ENCODE assay signal across 16 cellular contexts in genomic region chr19:38211779-38212178, GRCh38. TPM values are rescaled to one million over a fixed set of nuclear protein-coding genes. Genes with fewer than 3 reads are reported as not detected.
"Had no signal": no experiment of that assay in that cellular context is flagged by ENCODE, and none has a peak within 500 bp of the region (broad histone marks: within the 10 kb centered on the region; RNA-seq: fewer than 3 reads in every experiment).

No MANE protein-coding gene starts in this region.

- H3K27ac Mint-ChIP-seq: activated CD8-positive, alpha-beta memory T cell treated with anti-CD3 and anti-CD28 coated beads, Interleukin-2, amount 10 ng/mL, durations not matched to agents 7 days and 5 days; activated naive CD8-positive, alpha-beta T cell; stimulated activated naive CD8-positive, alpha-beta T cell treated with anti-CD3 and anti-CD28 coated beads, Interleukin-15, Interleukin-2, amounts not matched to agents 100 ng/mL and 50 ng/mL, for 24 hours; T-helper 17 cell had no signal

- ATAC-seq: activated CD8-positive, alpha-beta memory T cell treated with anti-CD3 and anti-CD28 coated beads, Interleukin-2, amount 10 ng/mL, durations not matched to agents 7 days and 5 days; activated T-cell treated with anti-CD3 and anti-CD28 coated beads, Interleukin-2, amount 50 U/mL, for 4 hours; heart right ventricle; T-helper 17 cell had no signal

- H3K36me3 Mint-ChIP-seq: activated naive CD8-positive, alpha-beta T cell had no signal

- H3K36me3 ChIP-seq: breast epithelium, ovary, thoracic aorta had no signal

- DNase-seq: activated CD8-positive, alpha-beta memory T cell treated with anti-CD3 and anti-CD28 coated beads, Interleukin-2, amount 10 ng/mL, durations not matched to agents 7 days and 5 days; activated gamma-delta T cell; activated T-cell treated with anti-CD3 and anti-CD28 coated beads, Interleukin-2, amount 50 U/mL, for 4 hours; heart right ventricle; mammary epithelial cell; stimulated activated CD4-positive, alpha-beta T cell treated with anti-CD3 and anti-CD28 coated beads, Interleukin-4, amount 100 ng/mL, for 1 hour; stimulated activated CD8-positive, alpha-beta memory T cell treated with anti-CD3 and anti-CD28 coated beads, Interleukin-4, amount 100 ng/mL, for 48 hours; T-helper 17 cell had no signal

- H3K9me3 Mint-ChIP-seq: activated T-cell treated with anti-CD3 and anti-CD28 coated beads, Interleukin-2, amount 50 U/mL, for 4 hours; nephron; stimulated activated naive CD8-positive, alpha-beta T cell treated with anti-CD3 and anti-CD28 coated beads, Interleukin-15, Interleukin-2, amounts not matched to agents 100 ng/mL and 50 ng/mL, for 24 hours had no signal

- H3K27ac ChIP-seq: ovary had no signal

- H3K27me3 ChIP-seq: ovary had no signal

- H3K9me3 ChIP-seq: breast epithelium, heart right ventricle, ovary, thoracic aorta had no signal

- H3K4me3 ChIP-seq: ovary had no signal

- H3K4me3 Mint-ChIP-seq: activated CD8-positive, alpha-beta memory T cell treated with anti-CD3 and anti-CD28 coated beads, Interleukin-2, amount 10 ng/mL, durations not matched to agents 7 days and 5 days; activated naive CD8-positive, alpha-beta T cell; activated T-cell treated with anti-CD3 and anti-CD28 coated beads, Interleukin-2, amount 50 U/mL, for 4 hours; stimulated activated naive CD8-positive, alpha-beta T cell treated with anti-CD3 and anti-CD28 coated beads, Interleukin-15, Interleukin-2, amounts not matched to agents 100 ng/mL and 50 ng/mL, for 24 hours; T-helper 17 cell had no signal

RNA-seq across cellular contexts. Expression of gene DPF1, which starts 12.2 kb away (rescaled TPM):
- total RNA-seq: breast epithelium, left lobe of liver, T-helper 17 cell had no signal

RNA-seq across cellular contexts. Expression of gene PPP1R14A, which starts 44.4 kb away (rescaled TPM):
- total RNA-seq: activated CD8-positive, alpha-beta memory T cell treated with anti-CD3 and anti-CD28 coated beads, Interleukin-2, amount 10 ng/mL, durations not matched to agents 7 days and 5 days; frontal cortex had no signal
